In genomic region chr11:3133456-3134217, GRCh38 we compare ENCODE assay signal across 1 cellular context.
TF ChIP-seq lines count a peak whose summit lies in the region.

No MANE protein-coding gene starts in this region.

TF ChIP-seq in H1, 55 proteins besides CTCF, POLR2A, EP300 and RAD21:
- TF ChIP-seq TEAD4 (IDR thresholded peaks at IDR 0.05; ENCODE audit: low read depth, low read length) (no peak), SUZ12 (IDR thresholded peaks at IDR 0.05; ENCODE audit: low read length) (no peak), NRF1 (IDR thresholded peaks at IDR 0.05; ENCODE audit: low read depth, low read length) (no peak)
